In the genomic region with DNA sequence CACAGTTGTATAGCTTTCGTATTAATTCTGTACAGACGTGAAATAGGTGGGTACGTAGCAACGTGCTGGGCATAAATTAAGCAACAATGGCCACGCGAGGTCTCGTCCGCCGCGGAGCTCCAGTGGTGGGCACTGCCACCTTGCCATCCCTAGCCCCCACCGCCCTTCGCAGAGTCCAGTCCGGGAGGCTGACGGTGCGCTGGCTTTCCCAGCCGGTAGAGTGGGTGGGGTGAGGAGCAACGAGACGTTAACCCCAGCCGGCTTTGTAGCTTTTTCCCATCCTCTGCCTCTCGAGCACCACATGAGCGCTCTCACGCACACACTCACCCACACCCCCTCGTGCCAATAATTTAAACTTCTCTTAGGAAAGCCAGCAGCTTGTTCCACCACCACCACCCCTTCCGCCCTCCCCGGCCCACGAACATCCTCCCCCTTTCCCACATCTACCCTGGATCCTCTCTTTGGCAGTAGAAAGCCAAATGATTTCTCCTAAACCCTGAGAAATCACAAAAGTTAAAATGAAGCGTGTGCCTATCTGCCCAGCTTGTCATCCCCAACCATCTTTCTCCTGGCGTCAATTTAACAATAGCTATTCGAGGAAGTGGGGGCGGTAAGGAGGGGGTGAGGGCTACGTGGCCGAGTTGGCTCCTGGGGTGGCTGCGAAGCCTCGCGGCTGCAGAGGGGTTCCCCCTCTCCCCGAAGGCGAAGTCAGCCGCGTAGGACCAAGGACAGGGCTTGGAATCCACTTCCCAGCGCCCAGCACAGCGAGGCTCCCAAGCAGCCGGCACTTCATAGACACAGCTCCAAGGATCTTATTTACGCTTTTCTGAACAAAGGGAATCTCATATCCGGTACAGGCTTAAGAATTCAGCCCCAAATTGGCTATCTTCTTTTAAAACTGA, we compare ENCODE assay signal across 10 cellular contexts. TPM values are rescaled to one million over a fixed set of nuclear protein-coding genes. Genes with fewer than 3 reads are reported as not detected.
DNase-seq lines count a peak whose midpoint lies in the region; ATAC-seq, FAIRE-seq and TF ChIP-seq lines count a peak whose summit lies in the region.
"Had no signal": no experiment of that assay in that cellular context is flagged by ENCODE, and none has a peak within 500 bp of the region (broad histone marks: within the 10 kb centered on the region; RNA-seq: fewer than 3 reads in every experiment).

No MANE protein-coding gene starts in this region.

- TF ChIP-seq POLR2A in H54 (IDR thresholded peaks at IDR 0.05; ENCODE audit: low read depth, low read length) = no peak

- no TSS peak for BruUV-seq in Calu3 (replicated peaks; lab: Mats Ljungman, UMichigan)

- H3K27me3 Mint-ChIP-seq in Calu3 (ENCODE audit: unreplicated experiment) = no peaks in the 10 kb centered on the region

- no peak overlapping the region for H3K4me3 Mint-ChIP-seq in Calu3 (ENCODE audit: low read depth, unreplicated experiment)

- H3K9me3 ChIP-seq in psoas muscle = no peaks in the 10 kb centered on the region

- intact Hi-C loops in left cardiac atrium (cut with DNase I) = no loop called here
- intact Hi-C loops in psoas muscle (cut with DNase I) = loop anchor here in 1 of 2 donors (10.0 kb wide), 1 partner anchor 240 kb away; no protein-coding TSS in a partner anchor
- intact Hi-C loops in Calu3 (cut with micrococcal nuclease; ENCODE audit: unreplicated experiment) = no loop called here

- H3K36me3 Mint-ChIP-seq in Calu3 (ENCODE audit: insufficient read depth, unreplicated experiment) = no peaks in the 10 kb centered on the region

- no peaks in the 10 kb centered on the region for H3K4me1 ChIP-seq in psoas muscle

- WGBS in psoas muscle, 3 donors = 1 to 3% (median 3%) methylated on average over 43 to 44 of the region's 44 CpGs

- no peaks in the 10 kb centered on the region for H3K36me3 ChIP-seq in psoas muscle (ENCODE audit: insufficient read depth in 1 of 2, low read depth in 1 of 2)

- H3K27ac Mint-ChIP-seq in Calu3 (ENCODE audit: unreplicated experiment) = no peak overlapping the region

- H3K27ac ChIP-seq in psoas muscle = no peak overlapping the region

- DNase-seq in H54 (ENCODE audit: insufficient read length, low spot score) (peak; percentile 57), SW480 (ENCODE audit: low spot score) (peak; percentile 33), left cardiac atrium (no peak), psoas muscle (peak in 1 of 2 donors; percentile 39), Calu3 (no peak), NCI-H510A treated with DMSO at 0.1 percent for 48 hours (lab: John Stamatoyannopoulos, UW) (no peak), AG08396 (ENCODE audit: low spot score) (no peak)
- DNase-seq: activated CD8-positive, alpha-beta memory T cell treated with anti-CD3 and anti-CD28 coated beads, Interleukin-2, amount 50 U/mL, for 4 hours had no signal

- peak; percentile 76 for FAIRE-seq in H54 (lab: Jason Lieb, UNC)
- FAIRE-seq: endometrium had no signal

- no peaks in the 10 kb centered on the region for H3K4me1 Mint-ChIP-seq in Calu3 (ENCODE audit: low read depth, unreplicated experiment)

- TF ChIP-seq CTCF in psoas muscle (IDR thresholded peaks at IDR 0.05) (no peak), Calu3 (IDR thresholded peaks at IDR 0.05; ENCODE audit: unreplicated experiment) (no peak)

- CTCF ChIA-PET in Calu3 (lab: Charles Lee) = no interaction called here

- peaks cover 5 to 98% (median 36%) of the 10 kb centered on the region in 3 donors for H3K27me3 ChIP-seq in psoas muscle (ENCODE audit: insufficient read depth in 3 of 3, low read length in 2 of 3)

- H3K9me3 Mint-ChIP-seq in Calu3 (ENCODE audit: low read depth, unreplicated experiment) = no peaks in the 10 kb centered on the region

- peak overlapping the region; percentile 65 for H3K4me3 ChIP-seq in psoas muscle

- ATAC-seq in left cardiac atrium = peak; percentile 31 to 45
- no peak for ATAC-seq in psoas muscle
- ATAC-seq in HG02571 (IDR thresholded peaks at IDR 0.05; ENCODE audit: unreplicated experiment) = no peak

RNA-seq across cellular contexts. Expression of a gene that starts 1.5 kb away (rescaled TPM):
- total RNA-seq in left cardiac atrium (not detected), psoas muscle (under 1 TPM in 1 of 4 donors, not detected in 3; 0.32 TPM), Calu3 (2022) (not detected in 2 replicates)
- polyA plus RNA-seq in psoas muscle = under 1 TPM in 2 of 3 donors, not detected in 1; 0.03 to 0.04 TPM

Comparison
In these comparisons a context has a peak if more than half of its experiments do, and no peak if none do; other contexts are left out.
1. DNase-seq: peak in H54 (single experiment) and SW480 (single experiment); none in left cardiac atrium (single experiment), Calu3 (single experiment), NCI-H510A treated with DMSO at 0.1 percent for 48 hours (single experiment) and AG08396 (single experiment).
2. ATAC-seq: peak in left cardiac atrium (2 of 2); none in psoas muscle (0 of 4) and HG02571 (single experiment).